1 cellular context compared by ENCODE assay signal in the genomic region with DNA sequence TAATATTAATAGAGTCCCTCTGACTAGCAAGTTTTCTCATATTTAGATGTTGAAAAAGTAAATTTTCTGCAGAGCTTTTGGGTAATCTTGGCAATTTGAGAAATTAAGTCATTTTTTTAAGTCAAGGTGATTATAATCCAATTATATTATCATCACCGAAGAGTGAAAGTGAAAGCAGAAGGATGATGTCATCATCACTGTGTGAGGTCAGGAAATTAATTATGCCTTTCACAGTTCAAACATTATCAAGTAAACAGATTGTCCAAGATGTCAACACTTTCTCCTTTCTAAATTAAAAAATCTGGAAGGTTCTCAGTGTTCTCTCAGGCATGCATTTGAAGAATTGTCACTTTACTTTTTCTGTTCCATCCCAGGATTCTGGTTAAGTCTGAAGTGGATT.
TF ChIP-seq lines count a peak whose summit lies in the region.

No MANE protein-coding gene starts in this region.

TF ChIP-seq in GM23338, 12 proteins besides CTCF, POLR2A, EP300 and RAD21 (continued from another document):
- no peak for TF ChIP-seq ZNF462 (CRISPR knock-in tag; IDR thresholded peaks at IDR 0.05)
- TF ChIP-seq STAT1 (IDR thresholded peaks at IDR 0.05; ENCODE audit: unreplicated experiment) = no peak
TF ChIP-seq in GM23338: peak in this region for 0.
